ENCODE assay signal across 9 cellular contexts in the genomic region with DNA sequence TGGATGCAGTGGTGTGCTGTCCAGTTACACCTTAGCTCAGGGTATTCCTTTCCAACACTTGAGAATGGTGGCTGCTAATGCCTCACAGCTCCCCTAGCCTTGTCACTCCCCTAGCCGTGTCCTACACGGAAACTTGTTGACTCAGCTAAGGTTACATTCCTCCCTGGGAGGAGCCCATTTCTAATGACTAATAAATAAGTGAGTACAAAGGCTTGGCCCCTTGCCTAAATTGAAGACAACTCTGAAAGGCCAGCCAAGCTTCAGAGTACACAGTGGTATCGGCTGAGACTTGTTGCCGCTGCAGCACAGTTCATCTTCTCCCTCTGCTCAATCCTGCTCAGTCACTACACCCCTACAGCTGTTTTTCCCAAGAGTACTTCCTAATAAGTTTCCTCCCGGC. TPM values are rescaled to one million over a fixed set of nuclear protein-coding genes. Genes with fewer than 3 reads are reported as not detected.
DNase-seq lines count a peak whose midpoint lies in the region; ATAC-seq, FAIRE-seq and TF ChIP-seq lines count a peak whose summit lies in the region.
"Had no signal": no experiment of that assay in that cellular context is flagged by ENCODE, and none has a peak within 500 bp of the region (broad histone marks: within the 10 kb centered on the region; RNA-seq: fewer than 3 reads in every experiment).

No MANE protein-coding gene starts in this region.

- no peaks in the 10 kb centered on the region for H3K9me3 Mint-ChIP-seq in stimulated activated memory B cell treated with anti-CD40 and anti-IgM and Interleukin-4, amounts not matched to agents 10 μg/mL and 1 μg/mL and 100 μg/mL, for 72 hours

- no peaks in the 10 kb centered on the region for H3K4me1 Mint-ChIP-seq in stimulated activated memory B cell treated with anti-CD40 and anti-IgM and Interleukin-4, amounts not matched to agents 10 μg/mL and 1 μg/mL and 100 μg/mL, for 72 hours

- peaks cover 9% of the 10 kb centered on the region for H3K27me3 Mint-ChIP-seq in stimulated activated memory B cell treated with anti-CD40 and anti-IgM and Interleukin-4, amounts not matched to agents 10 μg/mL and 1 μg/mL and 100 μg/mL, for 72 hours

- H3K36me3 ChIP-seq in effector memory CD4-positive, alpha-beta T cell (ENCODE audit: control insufficient read depth, insufficient read depth, low read length) = no peaks in the 10 kb centered on the region

- no peak overlapping the region for H3K4me3 Mint-ChIP-seq in stimulated activated memory B cell treated with anti-CD40 and anti-IgM and Interleukin-4, amounts not matched to agents 10 μg/mL and 1 μg/mL and 100 μg/mL, for 72 hours

- ATAC-seq in sciatic nerve (peak; percentile 38), HG03139 (IDR thresholded peaks at IDR 0.05; ENCODE audit: unreplicated experiment) (no peak), HG02981 (IDR thresholded peaks at IDR 0.05; ENCODE audit: unreplicated experiment) (no peak)
- ATAC-seq in stimulated activated memory B cell treated with anti-CD40 and anti-IgM and Interleukin-4, amounts not matched to agents 10 μg/mL and 1 μg/mL and 100 μg/mL, for 72 hours = no peak

- no peak overlapping the region for H3K27ac Mint-ChIP-seq in stimulated activated memory B cell treated with anti-CD40 and anti-IgM and Interleukin-4, amounts not matched to agents 10 μg/mL and 1 μg/mL and 100 μg/mL, for 72 hours

- no peak overlapping the region for H3K4me3 ChIP-seq in foreskin fibroblast (ENCODE audit: low read depth in 1 of 2, low read length in 2 of 2)
- H3K4me3 ChIP-seq in effector memory CD4-positive, alpha-beta T cell (ENCODE audit: insufficient read depth, low read depth, low read length, poor library complexity, severe bottlenecking) = no peak overlapping the region

- H3K27me3 ChIP-seq in effector memory CD4-positive, alpha-beta T cell (replicated peaks; ENCODE audit: control insufficient read depth, insufficient read depth, low read length, poor library complexity, severe bottlenecking) = no peaks in the 10 kb centered on the region

- TF ChIP-seq POLR2A in H54 (IDR thresholded peaks at IDR 0.05; ENCODE audit: low read depth, low read length) = no peak

- intact Hi-C loops in sciatic nerve (cut with DNase I) = no loop called here

- H3K4me1 ChIP-seq in effector memory CD4-positive, alpha-beta T cell (ENCODE audit: control insufficient read depth, insufficient read depth, low read length, poor library complexity, severe bottlenecking) = no peaks in the 10 kb centered on the region

- peak; percentile 30 for FAIRE-seq in H54 (lab: Jason Lieb, UNC)

- no peaks in the 10 kb centered on the region for H3K9me3 ChIP-seq in effector memory CD4-positive, alpha-beta T cell (ENCODE audit: control insufficient read depth, low read length)

- no peak overlapping the region for H3K27ac ChIP-seq in effector memory CD4-positive, alpha-beta T cell (ENCODE audit: insufficient read depth, low read length, poor library complexity, severe bottlenecking)

- peak; percentile 12 for DNase-seq in H54 (ENCODE audit: insufficient read length, low spot score)
- peak; percentile 59 for DNase-seq in RKO (ENCODE audit: low spot score)
- peak; percentile 70 to 88 for DNase-seq in foreskin fibroblast
- DNase-seq in sciatic nerve (ENCODE audit: low spot score) = no peak
- DNase-seq in effector memory CD4-positive, alpha-beta T cell = no peak
- DNase-seq: activated naive CD4-positive, alpha-beta T cell treated with anti-CD3 and anti-CD28 coated beads, Interleukin-2, amount 50 U/mL, for 16 hours had no signal

- H3K36me3 Mint-ChIP-seq in stimulated activated memory B cell treated with anti-CD40 and anti-IgM and Interleukin-4, amounts not matched to agents 10 μg/mL and 1 μg/mL and 100 μg/mL, for 72 hours = no peaks in the 10 kb centered on the region

- TF ChIP-seq CTCF in foreskin fibroblast (IDR thresholded peaks at IDR 0.05; ENCODE audit: low read depth, low read length) = no peak

RNA-seq across cellular contexts. Expression of a gene that starts 21.2 kb away (rescaled TPM):
- not detected for total RNA-seq in sciatic nerve

Comparison
In these comparisons a context has a peak if more than half of its experiments do, and no peak if none do; other contexts are left out.
1. DNase-seq: peak in H54 (single experiment), RKO (single experiment) and foreskin fibroblast (2 of 2); none in sciatic nerve (single experiment) and effector memory CD4-positive, alpha-beta T cell (0 of 3).